33 cellular contexts compared by ENCODE assay signal in genomic region chr16:8736123-8736680, GRCh38.
"Had no signal": no experiment of that assay in that cellular context is flagged by ENCODE, and none has a peak within 500 bp of the region (broad histone marks: within the 10 kb centered on the region; RNA-seq: fewer than 3 reads in every experiment).

No MANE protein-coding gene starts in this region.

- H3K4me1 ChIP-seq: breast epithelium, upper lobe of left lung had no signal

- ATAC-seq: activated CD4-positive, CD25-positive, alpha-beta regulatory T cell treated with anti-CD3 and anti-CD28 coated beads, Interleukin-2, amount 50 U/mL, for 24 hours; activated naive CD8-positive, alpha-beta T cell treated with anti-CD3 and anti-CD28 coated beads, Interleukin-2, amount 50 U/mL, for 24 hours; activated T-cell treated with anti-CD3 and anti-CD28 coated beads, Interleukin-2, amount 50 U/mL, for 4 hours; esophagus mucosa; heart left ventricle; left colon; naive thymus-derived CD4-positive, alpha-beta T cell; sciatic nerve; stimulated activated naive B cell treated with anti-CD40 and anti-IgM and Interleukin-4, amounts not matched to agents 10 μg/mL and 1 μg/mL and 100 μg/mL, for 72 hours; T-cell had no signal

- H3K27ac Mint-ChIP-seq: activated CD4-positive, alpha-beta memory T cell treated with anti-CD3 and anti-CD28 coated beads for 36 hours; activated naive CD4-positive, alpha-beta T cell treated with anti-CD3 and anti-CD28 coated beads, Interleukin-2, amount 50 U/mL, for 24 hours; activated naive CD8-positive, alpha-beta T cell treated with anti-CD3 and anti-CD28 coated beads, Interleukin-2, amount 50 U/mL, for 24 hours; activated T-helper 2 cell treated with anti-CD3 and anti-CD28 coated beads, Interferon-gamma antibody, Interleukin-2, Interleukin-4, amounts not matched to agents 10 μg/mL and 5 μg/mL and 100 μg/mL, durations not matched to agents 14 hours and 24 hours and 36 hours; immature natural killer cell; memory B cell; progenitor cell of endocrine pancreas; T-cell; T-helper 2 cell treated with Interferon-gamma antibody and Interleukin-4, amounts not matched to agents 5 μg/mL and 100 μg/mL, for 36 hours had no signal

- H3K27ac ChIP-seq: breast epithelium, heart left ventricle, stomach, thyroid gland, upper lobe of left lung, VCaP had no signal

- DNase-seq: activated CD4-positive, alpha-beta memory T cell treated with anti-CD3 and anti-CD28 coated beads for 36 hours; activated CD4-positive, alpha-beta T cell treated with anti-CD3 and anti-CD28 coated beads for 48 hours; activated naive CD8-positive, alpha-beta T cell treated with anti-CD3 and anti-CD28 coated beads, Interleukin-2, amount 50 U/mL, for 24 hours; activated T-cell treated with anti-CD3 and anti-CD28 coated beads, Interleukin-2, amount 50 U/mL, for 4 hours; amygdala; central memory CD4-positive, alpha-beta T cell; foreskin fibroblast; heart left ventricle; hypothalamus; immature natural killer cell; kidney; left colon; midbrain; naive thymus-derived CD4-positive, alpha-beta T cell; small intestine; stimulated activated CD4-positive, alpha-beta T cell treated with anti-CD3 and anti-CD28 coated beads, Interleukin-1b, Interleukin-23, amount 100 ng/mL, for 48 hours; stimulated activated CD4-positive, alpha-beta T cell treated with anti-CD3 and anti-CD28 coated beads, Interleukin-4, amount 100 ng/mL, for 4 hours; stimulated activated CD8-positive, alpha-beta memory T cell treated with anti-CD3 and anti-CD28 coated beads, Interleukin-4, amount 100 ng/mL, for 48 hours; stimulated activated naive B cell treated with anti-CD40 and anti-IgM and Interleukin-4, amounts not matched to agents 10 μg/mL and 1 μg/mL and 100 μg/mL, for 72 hours; stomach; T-cell; thyroid gland had no signal

- H3K27me3 ChIP-seq: breast epithelium, heart left ventricle, stomach, thyroid gland, upper lobe of left lung had no signal

- H3K27me3 Mint-ChIP-seq: activated CD4-positive, alpha-beta memory T cell treated with anti-CD3 and anti-CD28 coated beads for 36 hours; activated naive CD4-positive, alpha-beta T cell treated with anti-CD3 and anti-CD28 coated beads, Interleukin-2, amount 50 U/mL, for 24 hours; activated naive CD8-positive, alpha-beta T cell treated with anti-CD3 and anti-CD28 coated beads, Interleukin-2, amount 50 U/mL, for 24 hours; memory B cell; naive thymus-derived CD4-positive, alpha-beta T cell; progenitor cell of endocrine pancreas; stimulated activated naive B cell treated with anti-CD40 and anti-IgM and Interleukin-4, amounts not matched to agents 10 μg/mL and 1 μg/mL and 100 μg/mL, for 72 hours; T-cell had no signal

- H3K4me3 ChIP-seq: breast epithelium, heart left ventricle, stomach, thyroid gland, upper lobe of left lung had no signal

- H3K9me3 Mint-ChIP-seq: activated naive CD4-positive, alpha-beta T cell treated with anti-CD3 and anti-CD28 coated beads, Interleukin-2, amount 50 U/mL, for 24 hours; activated naive CD8-positive, alpha-beta T cell treated with anti-CD3 and anti-CD28 coated beads, Interleukin-2, amount 50 U/mL, for 24 hours; activated T-cell treated with anti-CD3 and anti-CD28 coated beads, Interleukin-2, amount 50 U/mL, for 4 hours; immature natural killer cell; memory B cell had no signal

- H3K36me3 ChIP-seq: breast epithelium, heart left ventricle, thyroid gland, upper lobe of left lung had no signal

- H3K9me3 ChIP-seq: breast epithelium, thyroid gland, upper lobe of left lung had no signal

- H3K4me1 Mint-ChIP-seq: activated naive CD4-positive, alpha-beta T cell treated with anti-CD3 and anti-CD28 coated beads, Interleukin-2, amount 50 U/mL, for 24 hours; activated naive CD8-positive, alpha-beta T cell treated with anti-CD3 and anti-CD28 coated beads, Interleukin-2, amount 50 U/mL, for 24 hours; immature natural killer cell; T-cell had no signal

- H3K4me3 Mint-ChIP-seq: activated CD4-positive, alpha-beta memory T cell treated with anti-CD3 and anti-CD28 coated beads for 36 hours; activated naive CD4-positive, alpha-beta T cell treated with anti-CD3 and anti-CD28 coated beads, Interleukin-2, amount 50 U/mL, for 24 hours; activated naive CD8-positive, alpha-beta T cell treated with anti-CD3 and anti-CD28 coated beads, Interleukin-2, amount 50 U/mL, for 24 hours; activated T-cell treated with anti-CD3 and anti-CD28 coated beads, Interleukin-2, amount 50 U/mL, for 4 hours; immature natural killer cell; memory B cell; naive thymus-derived CD4-positive, alpha-beta T cell; stimulated activated naive B cell treated with anti-CD40 and anti-IgM and Interleukin-4, amounts not matched to agents 10 μg/mL and 1 μg/mL and 100 μg/mL, for 72 hours; T-cell; T-helper 2 cell treated with Interferon-gamma antibody and Interleukin-4, amounts not matched to agents 5 μg/mL and 100 μg/mL, for 36 hours had no signal
